ENCODE assay signal across 9 cellular contexts in genomic region chr15:78988361-78988911, GRCh38. TPM values are rescaled to one million over a fixed set of nuclear protein-coding genes. Genes with fewer than 3 reads are reported as not detected.
A peak's percentile ranks its signal among the peaks of the same experiment; 100 is the strongest.
DNase-seq lines count a peak whose midpoint lies in the region; ATAC-seq and TF ChIP-seq lines count a peak whose summit lies in the region.
"Had no signal": no experiment of that assay in that cellular context is flagged by ENCODE, and none has a peak within 500 bp of the region (broad histone marks: within the 10 kb centered on the region; RNA-seq: fewer than 3 reads in every experiment).

No MANE protein-coding gene starts in this region.

- no peaks in the 10 kb centered on the region for H3K9me3 Mint-ChIP-seq in activated B cell treated with CpG ODN at 0.5 μM for 24 hours

- CTCF ChIA-PET in activated B cell treated with CpG ODN at 0.5 μM for 24 hours (lab: Charles Lee): interaction anchor here (1.4 to 2.3 kb wide), 3 partner anchors 8 to 37 kb away, joined by 3 to 8 read pairs (median 6); no protein-coding TSS in a partner anchor

- POLR2A ChIA-PET in activated B cell treated with CpG ODN at 0.5 μM for 24 hours (lab: Charles Lee): interaction anchor here (1.0 to 1.4 kb wide), 2 partner anchors 9 to 10 kb away, joined by 3 to 5 read pairs; no protein-coding TSS in a partner anchor

- H3K9me3 ChIP-seq in gastrocnemius medialis: no peaks in the 10 kb centered on the region
- H3K9me3 ChIP-seq: neutrophil had no signal

- no peaks in the 10 kb centered on the region for H3K36me3 ChIP-seq in gastrocnemius medialis
- H3K36me3 ChIP-seq: neutrophil had no signal

- peaks cover 3% of the 10 kb centered on the region for H3K36me3 Mint-ChIP-seq in activated B cell treated with CpG ODN at 0.5 μM for 24 hours (ENCODE audit: low read depth)

- no peak overlapping the region for H3K4me3 Mint-ChIP-seq in activated B cell treated with CpG ODN at 0.5 μM for 24 hours

- peak; percentile 68 for ATAC-seq in HG03097 (IDR thresholded peaks at IDR 0.05; ENCODE audit: low FRiP score, unreplicated experiment)
- peak; percentile 21 for ATAC-seq in activated B cell treated with CpG ODN at 0.5 μM for 24 hours (ENCODE audit: low read depth)
- ATAC-seq in Right ventricle myocardium superior (ENCODE audit: poor library complexity): peak; percentile 64
- ATAC-seq in gastrocnemius medialis: peak; percentile 66 to 73

- H3K27ac Mint-ChIP-seq in activated B cell treated with CpG ODN at 0.5 μM for 24 hours: peak overlapping the region; percentile 55

- in situ Hi-C loops in gastrocnemius medialis (cut with MboI; ENCODE audit: low sequenced_read_pairs in 4 of 4): loop anchor here in 1 of 4 donors (10.0 kb wide), 1 partner anchor 74 kb away; no protein-coding TSS in a partner anchor

- no peaks in the 10 kb centered on the region for H3K27me3 Mint-ChIP-seq in activated B cell treated with CpG ODN at 0.5 μM for 24 hours

- H3K27me3 ChIP-seq in gastrocnemius medialis: no peaks in the 10 kb centered on the region

- TF ChIP-seq POLR2A in gastrocnemius medialis (IDR thresholded peaks at IDR 0.05): peak; percentile 10 to 11

- H3K27ac ChIP-seq in gastrocnemius medialis: peak overlapping the region in 2 of 4 donors; percentile 15 to 43
- H3K27ac ChIP-seq: neutrophil had no signal

- TF ChIP-seq CTCF in activated B cell treated with CpG ODN at 0.5 μM for 24 hours (IDR thresholded peaks at IDR 0.05) (no peak), gastrocnemius medialis (IDR thresholded peaks at IDR 0.05 in 4 of 5, conservative IDR thresholded peaks at IDR 0.05 in 1 of 5) (no peak)

- intact Hi-C loops in activated B cell treated with CpG ODN at 0.5 μM for 24 hours (cut with micrococcal nuclease): no loop called here
- intact Hi-C loops in Right ventricle myocardium superior (cut with DNase I): no loop called here
- intact Hi-C loops in gastrocnemius medialis (cut with DNase I; ENCODE audit: low total_unique reads): no loop called here

- DNase-seq in GM03348 (ENCODE audit: low spot score) (peak; percentile 96), activated B cell treated with CpG ODN at 0.5 μM for 24 hours (no peak), Right ventricle myocardium superior (peak; percentile 77), gastrocnemius medialis (peak; percentile 62 to 70), NCI-H446 (lab: John Stamatoyannopoulos, UW) (no peak)
- DNase-seq in activated effector memory CD4-positive, alpha-beta T cell treated with anti-CD3 and anti-CD28 coated beads, Interleukin-2, amount 50 U/mL, for 16 hours: no peak
- no peak for DNase-seq in stimulated activated naive CD4-positive, alpha-beta T cell (lab: John Stamatoyannopoulos, UW)

- H3K4me1 Mint-ChIP-seq in activated B cell treated with CpG ODN at 0.5 μM for 24 hours: peaks cover 26% of the 10 kb centered on the region

- H3K4me1 ChIP-seq in gastrocnemius medialis: peaks cover 0 to 3% of the 10 kb centered on the region in 2 donors

- H3K4me3 ChIP-seq in gastrocnemius medialis: no peak overlapping the region

RNA-seq across cellular contexts. Expression of gene CTSH, which starts 43.6 kb away (rescaled TPM):
- total RNA-seq in activated B cell treated with CpG ODN at 0.5 μM for 24 hours (721 and 762 TPM in 2 replicates), Right ventricle myocardium superior (68.4 TPM), gastrocnemius medialis (10 to 100 TPM; 27.4 to 42.1 (median 29.4) TPM)

Comparison
In these comparisons a context has a peak if more than half of its experiments do, and no peak if none do; other contexts are left out.
1. DNase-seq: peak in GM03348 (single experiment), Right ventricle myocardium superior (single experiment) and gastrocnemius medialis (2 of 2); none in activated B cell treated with CpG ODN at 0.5 μM for 24 hours (single experiment), activated effector memory CD4-positive, alpha-beta T cell treated with anti-CD3 and anti-CD28 coated beads, Interleukin-2, amount 50 U/mL, for 16 hours (single experiment), NCI-H446 (0 of 2) and stimulated activated naive CD4-positive, alpha-beta T cell (0 of 6).
2. RNA of gene CTSH, which starts 43.6 kb away (total RNA-seq): 721 to 762 TPM in activated B cell treated with CpG ODN at 0.5 μM for 24 hours; 68.4 TPM in Right ventricle myocardium superior (single experiment) and 27.4 to 42.1 TPM in gastrocnemius medialis; every median in the first group is over 10 times any median in the second.
3. Peak in every context shown above with its lines, with median percentiles within 50 percentile points of each other: ATAC-seq.